11 cellular contexts compared by ENCODE assay signal in the genomic region with DNA sequence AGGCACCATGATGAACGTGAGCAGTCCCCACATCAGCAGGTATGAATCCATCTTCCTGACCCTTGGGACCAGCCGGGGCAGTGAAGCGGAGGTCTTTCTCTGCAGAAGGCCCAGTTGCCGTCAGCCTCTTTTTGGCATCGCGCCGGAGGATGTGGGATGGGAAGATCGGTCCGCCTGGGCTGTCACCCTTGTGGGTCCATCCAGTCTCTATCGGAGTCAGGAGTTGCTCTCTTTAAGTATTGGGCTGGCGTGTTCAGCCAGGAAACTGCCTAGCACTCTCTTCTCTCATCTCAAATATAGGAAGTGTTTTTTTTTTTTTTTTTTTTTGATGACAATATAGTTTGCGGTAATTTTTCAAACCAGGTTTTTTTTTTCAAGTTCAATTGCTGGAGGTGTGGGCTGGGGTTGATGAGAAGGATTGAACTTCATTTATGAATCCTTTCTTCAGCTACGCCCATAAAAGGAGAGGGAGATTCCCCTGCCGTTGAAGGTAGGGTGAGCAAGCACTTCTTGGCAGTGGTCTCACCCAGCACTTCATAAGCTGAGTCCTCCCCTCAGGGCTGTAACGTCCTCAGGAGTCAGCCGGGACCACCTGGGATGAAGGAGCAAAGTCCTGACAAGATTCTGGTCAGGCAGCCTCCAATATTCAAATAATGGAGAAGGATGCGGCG. TPM values are rescaled to one million over a fixed set of nuclear protein-coding genes. Genes with fewer than 3 reads are reported as not detected.
DNase-seq lines count a peak whose midpoint lies in the region; ATAC-seq and TF ChIP-seq lines count a peak whose summit lies in the region.
"Had no signal": no experiment of that assay in that cellular context is flagged by ENCODE, and none has a peak within 500 bp of the region (broad histone marks: within the 10 kb centered on the region; RNA-seq: fewer than 3 reads in every experiment).

Gene IL2RA (minus strand): TSS at position 267 of the 671 bp plus-strand sequence. CDS start 216 bp downstream, at position 51.

- H3K4me3 Mint-ChIP-seq in activated naive CD8-positive, alpha-beta T cell treated with anti-CD3 and anti-CD28 coated beads for 36 hours = peak within 1 kb of the TSS; percentile 91

- H3K27me3 Mint-ChIP-seq in activated naive CD8-positive, alpha-beta T cell treated with anti-CD3 and anti-CD28 coated beads for 36 hours = peaks cover 4% of the 10 kb centered on the region

- no peak within 1 kb of the TSS for H3K4me2 ChIP-seq in DND-41 (ENCODE audit: insufficient read depth, low read length)

- no peak within 1 kb of the TSS for H3K27ac ChIP-seq in DND-41 (ENCODE audit: low read length)

- H3K36me3 Mint-ChIP-seq in activated naive CD8-positive, alpha-beta T cell treated with anti-CD3 and anti-CD28 coated beads for 36 hours = peaks cover 53% of the 10 kb centered on the region

- peak within 1 kb of the TSS; percentile 95 for H3K27ac Mint-ChIP-seq in activated naive CD8-positive, alpha-beta T cell treated with anti-CD3 and anti-CD28 coated beads for 36 hours

- H3K36me3 ChIP-seq in DND-41 (ENCODE audit: insufficient read depth, low read length) = no peaks in the 10 kb centered on the region

- H3K4me1 Mint-ChIP-seq in activated naive CD8-positive, alpha-beta T cell treated with anti-CD3 and anti-CD28 coated beads for 36 hours = peaks cover 54% of the 10 kb centered on the region

- TF ChIP-seq CTCF in DND-41 (IDR thresholded peaks at IDR 0.05; ENCODE audit: borderline replicate concordance, extremely low read depth, low read length, poor library complexity, severe bottlenecking) = no peak

- H3K9me3 ChIP-seq in DND-41 (ENCODE audit: insufficient read depth, low read length, severe bottlenecking) = no peaks in the 10 kb centered on the region

- no peak for DNase-seq in DND-41
- DNase-seq in T-helper 9 cell = peak; percentile 53
- peak; percentile 77 for DNase-seq in activated naive CD8-positive, alpha-beta T cell treated with anti-CD3 and anti-CD28 coated beads for 36 hours
- peak; percentile 71 for DNase-seq in stimulated activated CD4-positive, alpha-beta T cell treated with anti-CD3 and anti-CD28 coated beads, Interleukin-15, amount 100 ng/mL, for 48 hours (ENCODE audit: low read depth in 2 of 2)
- DNase-seq in NCI-H524 treated with DMSO at 0.1 percent for 48 hours (lab: John Stamatoyannopoulos, UW) = no peak
- no peak for DNase-seq in NCI-H446 treated with DMSO at 0.1 percent for 48 hours (lab: John Stamatoyannopoulos, UW)
- DNase-seq in NCI-H2196 treated with DMSO at 0.1 percent for 48 hours (lab: John Stamatoyannopoulos, UW; ENCODE audit: unreplicated experiment) = no peak
- DNase-seq: KG1, mammary epithelial cell had no signal

- peaks cover 3% of the 10 kb centered on the region for H3K9me3 Mint-ChIP-seq in activated naive CD8-positive, alpha-beta T cell treated with anti-CD3 and anti-CD28 coated beads for 36 hours

- no peaks in the 10 kb centered on the region for H3K79me2 ChIP-seq in DND-41 (ENCODE audit: insufficient read depth, low read length)

- H3K9ac ChIP-seq in DND-41 (ENCODE audit: low read depth, low read length) = no peak within 1 kb of the TSS

- ATAC-seq in DND-41 (ENCODE audit: insufficient read depth, low read depth) (peak; percentile 72), HG02588 (IDR thresholded peaks at IDR 0.05; ENCODE audit: unreplicated experiment) (no peak)

- no peak within 1 kb of the TSS for H3K4me3 ChIP-seq in DND-41 (ENCODE audit: low read depth in 1 of 2, low read length in 2 of 2)

- H2AFZ ChIP-seq in DND-41 (ENCODE audit: low read depth, low read length) = no peak within 1 kb of the TSS

- H4K20me1 ChIP-seq in DND-41 (ENCODE audit: insufficient read depth, low read length) = no peaks in the 10 kb centered on the region

- peaks cover 9% of the 10 kb centered on the region for H3K27me3 ChIP-seq in DND-41 (ENCODE audit: insufficient read depth, low read length, poor library complexity)

- peaks cover 10% of the 10 kb centered on the region; the same call in 1 of the 2 replicates for H3K4me1 ChIP-seq in DND-41 (ENCODE audit: insufficient read depth, low read length)

RNA-seq across cellular contexts. Expression of gene IL2RA, which starts in this region (rescaled TPM):
- 100 to 1,000 TPM; 680 to 698 TPM for total RNA-seq in activated naive CD8-positive, alpha-beta T cell treated with anti-CD3 and anti-CD28 coated beads for 36 hours
- total RNA-seq: endothelial cell of umbilical vein, mammary epithelial cell had no signal

Comparison
In these comparisons a context has a peak if more than half of its experiments do, and no peak if none do; other contexts are left out.
1. DNase-seq: peak in T-helper 9 cell (single experiment), activated naive CD8-positive, alpha-beta T cell treated with anti-CD3 and anti-CD28 coated beads for 36 hours (single experiment) and stimulated activated CD4-positive, alpha-beta T cell treated with anti-CD3 and anti-CD28 coated beads, Interleukin-15, amount 100 ng/mL, for 48 hours (2 of 2); none in DND-41 (single experiment), NCI-H524 treated with DMSO at 0.1 percent for 48 hours (single experiment), NCI-H446 treated with DMSO at 0.1 percent for 48 hours (single experiment) and NCI-H2196 treated with DMSO at 0.1 percent for 48 hours (single experiment).